In the genomic region with DNA sequence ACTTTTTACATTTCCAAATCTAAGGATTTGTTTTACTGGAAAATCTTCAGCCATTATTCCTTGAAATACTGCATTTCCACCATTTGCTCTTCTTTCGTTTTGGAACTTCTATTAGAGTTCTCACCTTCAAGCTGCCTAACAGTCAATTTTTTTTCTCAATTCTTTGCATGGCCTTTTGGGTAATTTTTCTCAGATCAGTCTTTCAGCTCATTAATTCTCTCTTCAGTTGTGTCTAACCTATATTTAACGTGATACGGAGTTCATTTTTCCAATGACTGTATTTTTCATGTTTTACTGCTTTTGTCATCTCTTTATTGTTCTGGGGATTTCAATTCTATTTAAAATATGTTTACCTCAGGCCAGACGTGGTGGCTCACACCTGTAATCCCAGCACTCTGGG, we compare ENCODE assay signal across 1 cellular context.
TF ChIP-seq lines count a peak whose summit lies in the region.

No MANE protein-coding gene starts in this region.

TF ChIP-seq in SK-N-SH, 30 proteins besides CTCF, POLR2A, EP300 and RAD21 (continued from another document):
- TF ChIP-seq, protein P1, sequence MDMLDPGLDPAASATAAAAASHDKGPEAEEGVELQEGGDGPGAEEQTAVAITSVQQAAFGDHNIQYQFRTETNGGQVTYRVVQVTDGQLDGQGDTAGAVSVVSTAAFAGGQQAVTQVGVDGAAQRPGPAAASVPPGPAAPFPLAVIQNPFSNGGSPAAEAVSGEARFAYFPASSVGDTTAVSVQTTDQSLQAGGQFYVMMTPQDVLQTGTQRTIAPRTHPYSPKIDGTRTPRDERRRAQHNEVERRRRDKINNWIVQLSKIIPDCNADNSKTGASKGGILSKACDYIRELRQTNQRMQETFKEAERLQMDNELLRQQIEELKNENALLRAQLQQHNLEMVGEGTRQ (IDR thresholded peaks at IDR 0.05; ENCODE audit: borderline replicate concordance, low read depth, low read length) = no peak
- TF ChIP-seq, protein P2, sequence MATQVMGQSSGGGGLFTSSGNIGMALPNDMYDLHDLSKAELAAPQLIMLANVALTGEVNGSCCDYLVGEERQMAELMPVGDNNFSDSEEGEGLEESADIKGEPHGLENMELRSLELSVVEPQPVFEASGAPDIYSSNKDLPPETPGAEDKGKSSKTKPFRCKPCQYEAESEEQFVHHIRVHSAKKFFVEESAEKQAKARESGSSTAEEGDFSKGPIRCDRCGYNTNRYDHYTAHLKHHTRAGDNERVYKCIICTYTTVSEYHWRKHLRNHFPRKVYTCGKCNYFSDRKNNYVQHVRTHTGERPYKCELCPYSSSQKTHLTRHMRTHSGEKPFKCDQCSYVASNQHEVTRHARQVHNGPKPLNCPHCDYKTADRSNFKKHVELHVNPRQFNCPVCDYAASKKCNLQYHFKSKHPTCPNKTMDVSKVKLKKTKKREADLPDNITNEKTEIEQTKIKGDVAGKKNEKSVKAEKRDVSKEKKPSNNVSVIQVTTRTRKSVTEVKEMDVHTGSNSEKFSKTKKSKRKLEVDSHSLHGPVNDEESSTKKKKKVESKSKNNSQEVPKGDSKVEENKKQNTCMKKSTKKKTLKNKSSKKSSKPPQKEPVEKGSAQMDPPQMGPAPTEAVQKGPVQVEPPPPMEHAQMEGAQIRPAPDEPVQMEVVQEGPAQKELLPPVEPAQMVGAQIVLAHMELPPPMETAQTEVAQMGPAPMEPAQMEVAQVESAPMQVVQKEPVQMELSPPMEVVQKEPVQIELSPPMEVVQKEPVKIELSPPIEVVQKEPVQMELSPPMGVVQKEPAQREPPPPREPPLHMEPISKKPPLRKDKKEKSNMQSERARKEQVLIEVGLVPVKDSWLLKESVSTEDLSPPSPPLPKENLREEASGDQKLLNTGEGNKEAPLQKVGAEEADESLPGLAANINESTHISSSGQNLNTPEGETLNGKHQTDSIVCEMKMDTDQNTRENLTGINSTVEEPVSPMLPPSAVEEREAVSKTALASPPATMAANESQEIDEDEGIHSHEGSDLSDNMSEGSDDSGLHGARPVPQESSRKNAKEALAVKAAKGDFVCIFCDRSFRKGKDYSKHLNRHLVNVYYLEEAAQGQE (IDR thresholded peaks at IDR 0.05; ENCODE audit: low read depth, low read length) = no peak
- TF ChIP-seq GATA2 (CRISPR knock-in tag; IDR thresholded peaks at IDR 0.05) = no peak
- TF ChIP-seq, protein P3, sequence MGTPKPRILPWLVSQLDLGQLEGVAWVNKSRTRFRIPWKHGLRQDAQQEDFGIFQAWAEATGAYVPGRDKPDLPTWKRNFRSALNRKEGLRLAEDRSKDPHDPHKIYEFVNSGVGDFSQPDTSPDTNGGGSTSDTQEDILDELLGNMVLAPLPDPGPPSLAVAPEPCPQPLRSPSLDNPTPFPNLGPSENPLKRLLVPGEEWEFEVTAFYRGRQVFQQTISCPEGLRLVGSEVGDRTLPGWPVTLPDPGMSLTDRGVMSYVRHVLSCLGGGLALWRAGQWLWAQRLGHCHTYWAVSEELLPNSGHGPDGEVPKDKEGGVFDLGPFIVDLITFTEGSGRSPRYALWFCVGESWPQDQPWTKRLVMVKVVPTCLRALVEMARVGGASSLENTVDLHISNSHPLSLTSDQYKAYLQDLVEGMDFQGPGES (IDR thresholded peaks at IDR 0.05; ENCODE audit: low read depth, low read length) = no peak
- no peak for TF ChIP-seq NFIC (IDR thresholded peaks at IDR 0.05; ENCODE audit: borderline replicate concordance)
- no peak for TF ChIP-seq ELF1 (IDR thresholded peaks at IDR 0.05)
- TF ChIP-seq YY1 (IDR thresholded peaks at IDR 0.05; ENCODE audit: low read depth) = no peak
- TF ChIP-seq GABPA (IDR thresholded peaks at IDR 0.05; ENCODE audit: low read depth) = no peak
- no peak for TF ChIP-seq MEF2A (IDR thresholded peaks at IDR 0.05; ENCODE audit: borderline replicate concordance, low read depth)
